ENCODE assay signal across 24 cellular contexts in genomic region chr12:31275491-31275890, GRCh38.
"Had no signal": no experiment of that assay in that cellular context is flagged by ENCODE, and none has a peak within 500 bp of the region (broad histone marks: within the 10 kb centered on the region; RNA-seq: fewer than 3 reads in every experiment).

No MANE protein-coding gene starts in this region.

- H3K4me1 ChIP-seq: left ventricle myocardium inferior, right atrium auricular region, suprapubic skin, tibial artery, upper lobe of right lung had no signal

- H3K27me3 Mint-ChIP-seq: naive B cell; progenitor cell of endocrine pancreas; stimulated activated naive CD8-positive, alpha-beta T cell treated with anti-CD3 and anti-CD28 coated beads, Interleukin-15, Interleukin-2, amounts not matched to agents 100 ng/mL and 50 ng/mL, for 24 hours had no signal

- H3K27ac ChIP-seq: hepatocyte, left ventricle myocardium inferior, ovary, right atrium auricular region, skin epidermis, suprapubic skin, thoracic aorta, tibial artery, upper lobe of right lung had no signal

- H3K9me3 ChIP-seq: left ventricle myocardium inferior, ovary, right atrium auricular region, suprapubic skin, thoracic aorta, tibial artery, upper lobe of right lung had no signal

- DNase-seq: islet precursor cell; left ventricle myocardium inferior; mesendoderm; naive B cell; natural killer cell; ovary; stimulated activated CD4-positive, alpha-beta T cell treated with anti-CD3 and anti-CD28 coated beads, Interleukin-12 subunit alpha, Interleukin-12 subunit beta, amount 100 ng/mL, for 4 hours; stimulated activated CD4-positive, alpha-beta T cell treated with anti-CD3 and anti-CD28 coated beads, Interleukin-15, amount 100 ng/mL, for 24 hours; stimulated activated CD4-positive, alpha-beta T cell treated with anti-CD3 and anti-CD28 coated beads, Interleukin-2, amount 100 ng/mL, for 24 hours; stimulated activated CD4-positive, alpha-beta T cell treated with anti-CD3 and anti-CD28 coated beads, Interleukin-4, amount 100 ng/mL, for 1 hour; stimulated activated naive CD4-positive, alpha-beta T cell; tibial artery; trophoblast cell; upper lobe of right lung had no signal

- ATAC-seq: natural killer cell, sciatic nerve, upper lobe of right lung had no signal

- H3K27ac Mint-ChIP-seq: natural killer cell; stimulated activated naive CD8-positive, alpha-beta T cell treated with anti-CD3 and anti-CD28 coated beads, Interleukin-15, Interleukin-2, amounts not matched to agents 100 ng/mL and 50 ng/mL, for 24 hours had no signal

- H3K4me1 Mint-ChIP-seq: naive B cell, natural killer cell had no signal

- H3K36me3 ChIP-seq: left ventricle myocardium inferior, ovary, right atrium auricular region, thoracic aorta, tibial artery, upper lobe of right lung had no signal

- H3K4me3 ChIP-seq: hepatocyte, left ventricle myocardium inferior, lung, ovary, right atrium auricular region, skin epidermis, suprapubic skin, thoracic aorta, tibial artery, upper lobe of right lung had no signal

- H3K9me3 Mint-ChIP-seq: mesothelial cell of epicardium; naive B cell; natural killer cell; stimulated activated naive CD8-positive, alpha-beta T cell treated with anti-CD3 and anti-CD28 coated beads, Interleukin-15, Interleukin-2, amounts not matched to agents 100 ng/mL and 50 ng/mL, for 24 hours had no signal

- H3K4me3 Mint-ChIP-seq: mesothelial cell of epicardium; naive B cell; natural killer cell; stimulated activated naive CD8-positive, alpha-beta T cell treated with anti-CD3 and anti-CD28 coated beads, Interleukin-15, Interleukin-2, amounts not matched to agents 100 ng/mL and 50 ng/mL, for 24 hours had no signal

- H3K36me3 Mint-ChIP-seq: natural killer cell had no signal
